In the genomic region with DNA sequence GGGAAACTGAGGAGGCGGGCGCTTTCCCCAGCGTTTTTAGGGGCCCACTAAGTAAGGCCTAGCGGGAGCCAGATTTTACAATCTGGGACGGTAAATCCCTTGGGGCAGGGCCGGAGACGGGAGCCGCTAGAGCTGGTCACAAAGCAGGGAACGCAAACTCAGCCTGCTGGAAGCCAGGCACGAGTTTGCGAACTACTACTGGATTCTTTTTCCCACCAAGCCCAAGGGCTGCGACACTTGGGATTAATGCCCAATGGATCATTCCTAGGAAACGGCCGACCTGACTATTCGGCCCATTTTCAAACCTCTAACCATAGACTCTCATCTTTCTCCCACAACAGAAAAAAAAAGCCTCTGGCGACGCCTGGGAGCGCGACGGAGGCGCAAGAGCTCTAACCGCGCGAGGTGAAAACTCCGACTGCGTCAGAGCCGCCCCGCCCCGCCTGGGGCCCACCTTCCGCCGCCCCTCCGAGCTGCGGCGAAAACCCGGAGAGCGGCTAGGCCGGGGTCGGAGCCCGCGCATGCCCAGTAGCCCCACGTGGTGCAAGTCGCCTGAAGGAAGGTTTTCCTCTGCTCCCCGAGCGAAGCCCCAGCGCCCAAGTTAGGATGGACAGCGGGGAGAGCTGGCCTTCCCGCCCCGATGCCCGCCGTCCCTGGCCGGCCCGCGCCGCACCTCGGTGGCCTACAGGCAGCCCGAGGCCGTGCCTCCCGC, we compare ENCODE assay signal across 8 cellular contexts. TPM values are rescaled to one million over a fixed set of nuclear protein-coding genes. Genes with fewer than 3 reads are reported as not detected.
DNase-seq lines count a peak whose midpoint lies in the region; ATAC-seq and TF ChIP-seq lines count a peak whose summit lies in the region.

No MANE protein-coding gene starts in this region.

- DNase-seq in AG09309 (ENCODE audit: low read depth) (peak; percentile 81), NCI-H446 (lab: John Stamatoyannopoulos, UW) (peak; percentile 84 to 93), cerebellum (ENCODE audit: low spot score) (peak; percentile 90), kidney tubule cell (ENCODE audit: low spot score) (peak; percentile 97)
- peak; percentile 93 for DNase-seq in activated CD4-positive, alpha-beta T cell treated with anti-CD3 and anti-CD28 coated beads for 1 hour
- DNase-seq in stimulated activated CD4-positive, alpha-beta T cell treated with anti-CD3 and anti-CD28 coated beads, Interleukin-15, amount 100 ng/mL, for 48 hours (ENCODE audit: low read depth in 2 of 2), result peak; percentile 89 to 94

- in situ Hi-C loops in GM18951 (cut with MboI; ENCODE audit: low sequenced_read_pairs, unreplicated experiment), result no loop called here

- TF ChIP-seq POLR2A in GM18951 (IDR thresholded peaks at IDR 0.05; ENCODE audit: extremely low read depth, insufficient read depth, insufficient read length), result peak; percentile 73

- peak overlapping the region; percentile 88 for H3K4me3 ChIP-seq in AG09309 (ENCODE audit: control insufficient read depth, low read depth, low read length)

- TF ChIP-seq CTCF in AG09309 (IDR thresholded peaks at IDR 0.05; ENCODE audit: control insufficient read depth, insufficient read depth, low read depth, low read length, missing control alignments), result no peak

- peak; percentile 58 for ATAC-seq in HG03196 (IDR thresholded peaks at IDR 0.05; ENCODE audit: unreplicated experiment)

RNA-seq across cellular contexts. Expression of gene SGMS1, which starts 0.6 kb away (rescaled TPM):
- 39.2 TPM for total RNA-seq in cerebellum

Comparison
In these comparisons a context has a peak if more than half of its experiments do, and no peak if none do; other contexts are left out.
1. Peak in every context shown above with its lines: DNase-seq, ATAC-seq and H3K4me3 ChIP-seq.